15 cellular contexts compared by ENCODE assay signal in genomic region chr3:149441662-149442442, GRCh38. TPM values are rescaled to one million over a fixed set of nuclear protein-coding genes. Genes with fewer than 3 reads are reported as not detected.
A peak's percentile ranks its signal among the peaks of the same experiment; 100 is the strongest.
DNase-seq lines count a peak whose midpoint lies in the region; ATAC-seq and TF ChIP-seq lines count a peak whose summit lies in the region.
"Had no signal": no experiment of that assay in that cellular context is flagged by ENCODE, and none has a peak within 500 bp of the region (broad histone marks: within the 10 kb centered on the region; RNA-seq: fewer than 3 reads in every experiment).

No MANE protein-coding gene starts in this region.

- intact Hi-C loops in breast epithelium (cut with DNase I; ENCODE audit: low total_unique reads) (no loop called here), testis (cut with DNase I; ENCODE audit: low total_unique reads) (no loop called here)

- peaks cover 29% of the 10 kb centered on the region for H3K4me1 ChIP-seq in osteoblast (ENCODE audit: insufficient read depth, low read length)
- peaks cover 0 to 5% of the 10 kb centered on the region in 2 donors for H3K4me1 ChIP-seq in breast epithelium
- no peaks in the 10 kb centered on the region for H3K4me1 ChIP-seq in testis

- H3K9me3 ChIP-seq in osteoblast (ENCODE audit: low read depth, low read length) (no peaks in the 10 kb centered on the region), breast epithelium (no peaks in the 10 kb centered on the region), testis (no peaks in the 10 kb centered on the region)
- H3K9me3 ChIP-seq: BE2C, HAP-1 had no signal

- peak; percentile 38 for DNase-seq in AG04449 (ENCODE audit: low read depth, low spot score)
- peak; percentile 30 for DNase-seq in HCEC 1CT
- no peak for DNase-seq in osteoblast (ENCODE audit: insufficient read length, low spot score, missing footprints)
- DNase-seq in breast epithelium (ENCODE audit: low spot score in 2 of 2), result no peak
- no peak for DNase-seq in NCI-H1048 (lab: John Stamatoyannopoulos, UW)
- DNase-seq in testis, result no peak
- DNase-seq: BE2C; CD4-positive, alpha-beta memory T cell; NCI-H146; NCI-H345; Right ventricle myocardium superior had no signal

- POLR2A ChIA-PET in AG04449 (lab: Yijun Ruan, JAX), result no interaction called here

- H3K4me2 ChIP-seq in osteoblast (ENCODE audit: insufficient read depth, low read length), result no peak overlapping the region

- H3K27me3 ChIP-seq in osteoblast (ENCODE audit: insufficient read depth, low read length) (no peaks in the 10 kb centered on the region), breast epithelium (no peaks in the 10 kb centered on the region), testis (no peaks in the 10 kb centered on the region)
- H3K27me3 ChIP-seq: BE2C had no signal

- H4K20me1 ChIP-seq in osteoblast (ENCODE audit: insufficient read depth, low read length), result no peaks in the 10 kb centered on the region

- WGBS in testis, 2 donors, result 69% methylated on average over 2 of the region's 2 CpGs

- ATAC-seq in SK-N-SH treated with all-trans-retinoic acid at 6 μM for 48 hours, result peak; percentile 53; the same call in 2 of the 3 replicates

- H3K36me3 ChIP-seq in osteoblast (ENCODE audit: insufficient read depth, low read length), result no peaks in the 10 kb centered on the region
- no peaks in the 10 kb centered on the region for H3K36me3 ChIP-seq in breast epithelium
- no peaks in the 10 kb centered on the region for H3K36me3 ChIP-seq in testis (ENCODE audit: low read depth, missing control alignments)
- H3K36me3 ChIP-seq: BE2C, HAP-1 had no signal

- H3K4me3 ChIP-seq in AG04449 (ENCODE audit: low read depth, low read length), result no peak overlapping the region
- H3K4me3 ChIP-seq in osteoblast (ENCODE audit: insufficient read depth, low read length), result no peak overlapping the region
- no peak overlapping the region for H3K4me3 ChIP-seq in breast epithelium
- H3K4me3 ChIP-seq in testis, result no peak overlapping the region
- H3K4me3 ChIP-seq: HAP-1 had no signal

- no peak for TF ChIP-seq POLR2A in breast epithelium (IDR thresholded peaks at IDR 0.05)
- no peak for TF ChIP-seq POLR2A in testis (IDR thresholded peaks at IDR 0.05)

- H3K27ac ChIP-seq in osteoblast (ENCODE audit: low read depth, low read length) (peak overlapping the region; percentile 84), breast epithelium (peak overlapping the region in 1 of 2 donors; percentile 37), testis (no peak overlapping the region)

- H2AFZ ChIP-seq in osteoblast (ENCODE audit: low read length), result no peak overlapping the region

- no peaks in the 10 kb centered on the region for H3K79me2 ChIP-seq in osteoblast (ENCODE audit: insufficient read depth, low read length)

- CTCF ChIA-PET in AG04449 (lab: Yijun Ruan, JAX), result interaction anchor here (1.2 kb wide), 1 partner anchor 14 kb away, joined by 3 read pairs; no protein-coding TSS in a partner anchor

- no peak for TF ChIP-seq CTCF in AG04449 (IDR thresholded peaks at IDR 0.05; ENCODE audit: insufficient read depth, low read length, missing control alignments)
- TF ChIP-seq CTCF in osteoblast (IDR thresholded peaks at IDR 0.05; ENCODE audit: extremely low read depth, low read depth, low read length), result no peak
- TF ChIP-seq CTCF in breast epithelium (IDR thresholded peaks at IDR 0.05), result no peak
- no peak for TF ChIP-seq CTCF in testis (IDR thresholded peaks at IDR 0.05)

TF ChIP-seq in SK-N-SH treated with all-trans-retinoic acid at 6 μM for 48 hours, 23 proteins besides CTCF, POLR2A, EP300 and RAD21:
- TF ChIP-seq OSR1 (CRISPR knock-in tag; IDR thresholded peaks at IDR 0.05) (no peak), TOX (CRISPR knock-in tag; IDR thresholded peaks at IDR 0.05; ENCODE audit: borderline replicate concordance) (no peak)

RNA-seq across cellular contexts. Expression of gene TM4SF4, which starts 32.6 kb away (rescaled TPM):
- total RNA-seq in osteoblast, result under 0.01 TPM in 1 of 2 replicates, not detected in the other
- 1 to 10 TPM in 1 of 3 donors, not detected in 2; 1.6 TPM for total RNA-seq in breast epithelium
- total RNA-seq in testis, result under 1 TPM; 0.12 to 0.39 TPM
- polyA plus RNA-seq in testis (ENCODE audit: insufficient read depth, low read depth, low replicate concordance), result 1.4 TPM
- total RNA-seq: A673; CD4-positive, alpha-beta memory T cell; HT1080; Right ventricle myocardium superior had no signal
- polyA plus RNA-seq: CD4-positive, alpha-beta memory T cell had no signal

Comparison
In these comparisons a context has a peak if more than half of its experiments do, and no peak if none do; other contexts are left out.
1. DNase-seq: peak in AG04449 (single experiment) and HCEC 1CT (single experiment); none in osteoblast (single experiment), breast epithelium (0 of 2), NCI-H1048 (single experiment) and testis (single experiment).